ENCODE assay signal across 13 cellular contexts in genomic region chr2:131153529-131153928, GRCh38. TPM values are rescaled to one million over a fixed set of nuclear protein-coding genes. Genes with fewer than 3 reads are reported as not detected.
DNase-seq lines count a peak whose midpoint lies in the region; ATAC-seq and TF ChIP-seq lines count a peak whose summit lies in the region.
"Had no signal": no experiment of that assay in that cellular context is flagged by ENCODE, and none has a peak within 500 bp of the region (broad histone marks: within the 10 kb centered on the region; RNA-seq: fewer than 3 reads in every experiment).

No MANE protein-coding gene starts in this region.

- no TSS peak for BruUV-seq in IMR-90 (replicated peaks; lab: Mats Ljungman, UMichigan)

- H2BK20ac ChIP-seq in IMR-90 (ENCODE audit: low read depth, low read length): no peak overlapping the region

- no peak overlapping the region for H2BK120ac ChIP-seq in IMR-90 (ENCODE audit: low read depth, low read length)

- H3K27ac Mint-ChIP-seq in effector memory CD8-positive, alpha-beta T cell: peak overlapping the region; percentile 57 to 88

- no peaks in the 10 kb centered on the region for H3K9me3 ChIP-seq in GM23248 (ENCODE audit: low read depth)
- H3K9me3 ChIP-seq in IMR-90 (ENCODE audit: control insufficient read depth, insufficient read depth, low read length): no peaks in the 10 kb centered on the region
- H3K9me3 ChIP-seq: gastrocnemius medialis, upper lobe of left lung had no signal

- no peak overlapping the region for H4K5ac ChIP-seq in IMR-90 (ENCODE audit: low read depth, low read length)

- dilution Hi-C loops in IMR-90 (cut with HindIII; ENCODE audit: low sequenced_read_pairs, unreplicated experiment): no loop called here

- H3K36me3 Mint-ChIP-seq in effector memory CD8-positive, alpha-beta T cell (ENCODE audit: insufficient read depth): peaks cover 30% of the 10 kb centered on the region

- H3K4me1 ChIP-seq in GM23248 (ENCODE audit: insufficient read depth) (no peaks in the 10 kb centered on the region), IMR-90 (ENCODE audit: control insufficient read depth, insufficient read depth, low read length) (no peaks in the 10 kb centered on the region)
- H3K4me1 ChIP-seq: gastrocnemius medialis had no signal

- no peak for TF ChIP-seq CTCF in IMR-90 (conservative IDR thresholded peaks at IDR 0.05; ENCODE audit: low read depth, low read length)

- H3K27me3 ChIP-seq in GM23248 (replicated peaks; ENCODE audit: insufficient read depth): no peaks in the 10 kb centered on the region
- no peaks in the 10 kb centered on the region; the same call in 1 of the 2 replicates for H3K27me3 ChIP-seq in IMR-90 (ENCODE audit: control insufficient read depth, insufficient read depth, low read length)
- H3K27me3 ChIP-seq: gastrocnemius medialis, upper lobe of left lung had no signal

- H3F3A ChIP-seq in GM23248 (ENCODE audit: insufficient read depth): peaks cover 4% of the 10 kb centered on the region; the same call in 1 of the 2 replicates

- no peaks in the 10 kb centered on the region for H3K9me1 ChIP-seq in IMR-90 (ENCODE audit: insufficient read depth, low read length)

- POLR2A ChIA-PET in IMR-90 (lab: Charles Lee; ENCODE audit: unreplicated experiment): no interaction called here

- in situ Hi-C loops in GM23248 (cut with MboI): no loop called here
- in situ Hi-C loops in IMR-90 (cut with MboI; ENCODE audit: low sequenced_read_pairs): loop anchor here (25.0 kb wide), 1 partner anchor 184 kb away; no protein-coding TSS in a partner anchor

- intact Hi-C loops in IMR-90 (cut with micrococcal nuclease): loop anchor here (5.0 kb wide), 1 partner anchor 649 kb away; no protein-coding TSS in a partner anchor

- H3K79me1 ChIP-seq in IMR-90 (ENCODE audit: low read depth in 1 of 2, low read length in 2 of 2): no peaks in the 10 kb centered on the region; a peak in 1 of 4 replicates

- CTCF ChIA-PET in IMR-90 (lab: Yijun Ruan, JAX): no interaction called here

- 0 out of 2 replicates have a peak overlapping the region, but pooled peaks have one; percentile 25 for H2AFZ ChIP-seq in GM23248
- H2AFZ ChIP-seq in IMR-90 (replicated peaks; ENCODE audit: low read length, poor library complexity): no peak overlapping the region

- H2BK15ac ChIP-seq in IMR-90 (ENCODE audit: low read depth, low read length): no peak overlapping the region

- H3K18ac ChIP-seq in IMR-90 (ENCODE audit: low read depth, low read length): no peak overlapping the region

- H3K4me3 ChIP-seq in GM23248: no peak overlapping the region
- H3K4me3 ChIP-seq in IMR-90 (ENCODE audit: insufficient read depth, low read depth, low read length): no peak overlapping the region
- H3K4me3 ChIP-seq: gastrocnemius medialis, smooth muscle cell, upper lobe of left lung had no signal

- no peaks in the 10 kb centered on the region for H3K9me3 Mint-ChIP-seq in effector memory CD8-positive, alpha-beta T cell
- H3K9me3 Mint-ChIP-seq: activated CD4-positive, alpha-beta T cell treated with anti-CD3 and anti-CD28 coated beads, Interleukin-2, amount 10 ng/mL, durations not matched to agents 7 days and 5 days had no signal

- no peaks in the 10 kb centered on the region for H3K27me3 Mint-ChIP-seq in effector memory CD8-positive, alpha-beta T cell
- H3K27me3 Mint-ChIP-seq: activated CD4-positive, alpha-beta T cell treated with anti-CD3 and anti-CD28 coated beads, Interleukin-2, amount 10 ng/mL, durations not matched to agents 7 days and 5 days had no signal

- peaks cover 8 to 22% of the 10 kb centered on the region in 2 donors for H3K4me1 Mint-ChIP-seq in effector memory CD8-positive, alpha-beta T cell (ENCODE audit: low read depth in 2 of 2)

- H4K8ac ChIP-seq in IMR-90 (ENCODE audit: low read depth in 2 of 2, low read length in 2 of 2): no peak overlapping the region

- H4K20me1 ChIP-seq in GM23248 (ENCODE audit: insufficient read depth) (no peaks in the 10 kb centered on the region), IMR-90 (ENCODE audit: insufficient read depth, low read length) (no peaks in the 10 kb centered on the region)

- DNase-seq in AG08395 (ENCODE audit: low spot score) (peak; percentile 14), GM23248 (no peak), IMR-90 (no peak), RPMI8226 (no peak)
- no peak for DNase-seq in effector memory CD8-positive, alpha-beta T cell
- DNase-seq in stimulated activated CD4-positive, alpha-beta T cell treated with anti-CD3 and anti-CD28 coated beads, Interleukin-4, amount 100 ng/mL, for 24 hours: no peak
- DNase-seq: gastrocnemius medialis had no signal

- no peak for TF ChIP-seq RAD21 in IMR-90 (IDR thresholded peaks at IDR 0.05; ENCODE audit: low read length)

- no peak overlapping the region for H3K14ac ChIP-seq in IMR-90 (replicated peaks; ENCODE audit: low read depth, low read length)

- no peak overlapping the region for H3K4me3 Mint-ChIP-seq in effector memory CD8-positive, alpha-beta T cell
- H3K4me3 Mint-ChIP-seq: activated CD4-positive, alpha-beta T cell treated with anti-CD3 and anti-CD28 coated beads, Interleukin-2, amount 10 ng/mL, durations not matched to agents 7 days and 5 days had no signal

- H2BK5ac ChIP-seq in IMR-90 (ENCODE audit: low read depth, low read length, poor library complexity, severe bottlenecking): no peak overlapping the region

- H3K9me2 ChIP-seq in GM23248 (ENCODE audit: insufficient read depth): no peaks in the 10 kb centered on the region

- 20 to 23% methylated on average over 4 of the region's 4 CpGs for WGBS in GM23248 (ENCODE audit: low coverage in 1 of 2, low lambda C conversion rate in 2 of 2, missing lambda C conversion rate in 2 of 2), 2 experiments
- WGBS in IMR-90 (ENCODE audit: extremely low coverage in 2 of 2, insufficient read length in 1 of 2), 2 experiments: 60% methylated on average over 1 of the region's 4 CpGs; no CpG with 5 or more reads in 1 of the 2 experiments

- H2AK5ac ChIP-seq in IMR-90 (ENCODE audit: low read depth, low read length): no peak overlapping the region

- H3K9ac ChIP-seq in GM23248 (no peak overlapping the region), IMR-90 (ENCODE audit: low read depth, low read length) (no peak overlapping the region)

- no peak overlapping the region for H4K91ac ChIP-seq in IMR-90 (ENCODE audit: insufficient read depth, low read depth, low read length)

- H3K79me2 ChIP-seq in GM23248 (ENCODE audit: insufficient read depth): no peaks in the 10 kb centered on the region

- H3K27ac ChIP-seq in GM23248: no peak overlapping the region
- H3K27ac ChIP-seq in IMR-90 (ENCODE audit: insufficient read depth, low read length): no peak overlapping the region
- H3K27ac ChIP-seq: gastrocnemius medialis, upper lobe of left lung had no signal

- peaks cover 8% of the 10 kb centered on the region; the same call in 1 of the 2 replicates for H3K36me3 ChIP-seq in GM23248 (ENCODE audit: low read depth)
- H3K36me3 ChIP-seq in IMR-90 (ENCODE audit: control insufficient read depth, insufficient read depth, low read length): peaks cover 5% of the 10 kb centered on the region

- no peak overlapping the region for H3K56ac ChIP-seq in IMR-90 (ENCODE audit: extremely low read depth, insufficient read depth, low read length)

- H2AK9ac ChIP-seq in IMR-90 (replicated peaks; ENCODE audit: low read depth, low read length, poor library complexity): no peak overlapping the region

- H3K4me2 ChIP-seq in GM23248 (ENCODE audit: unreplicated experiment): no peak overlapping the region
- H3K4me2 ChIP-seq in IMR-90 (ENCODE audit: low read depth, low read length): no peak overlapping the region
- H3K4me2 ChIP-seq: smooth muscle cell had no signal

- TF ChIP-seq POLR2A in IMR-90 (IDR thresholded peaks at IDR 0.05; ENCODE audit: low read depth, low read length): no peak

- ATAC-seq in IMR-90 (ENCODE audit: low read depth) (peak; percentile 11), HG03432 (IDR thresholded peaks at IDR 0.05; ENCODE audit: unreplicated experiment) (no peak), HG03108 (IDR thresholded peaks at IDR 0.05; ENCODE audit: unreplicated experiment) (no peak)
- no peak for ATAC-seq in effector memory CD8-positive, alpha-beta T cell (replicated peaks)

- no peak overlapping the region for H3K4ac ChIP-seq in IMR-90 (ENCODE audit: low read depth, low read length)

- H3K23ac ChIP-seq in IMR-90 (ENCODE audit: low read depth, low read length): no peak overlapping the region

TF ChIP-seq in IMR-90, 13 proteins besides CTCF, POLR2A, EP300 and RAD21 (continues in another document):
- TF ChIP-seq CHD1 (IDR thresholded peaks at IDR 0.05; ENCODE audit: low read depth, low read length) (no peak), MXI1 (IDR thresholded peaks at IDR 0.05; ENCODE audit: borderline replicate concordance, low read depth, low read length) (no peak), BHLHE40 (IDR thresholded peaks at IDR 0.05; ENCODE audit: low read depth, low read length) (no peak), MAFK (IDR thresholded peaks at IDR 0.05; ENCODE audit: low read depth, low read length) (no peak), NFE2L2 (IDR thresholded peaks at IDR 0.05; ENCODE audit: low read depth, low read length) (no peak), RCOR1 (IDR thresholded peaks at IDR 0.05; ENCODE audit: insufficient replicate concordance, low read length) (no peak), RFX5 (IDR thresholded peaks at IDR 0.05; ENCODE audit: low read depth, low read length) (no peak), MAZ (IDR thresholded peaks at IDR 0.05; ENCODE audit: borderline replicate concordance, low read depth, low read length) (no peak), CEBPB (IDR thresholded peaks at IDR 0.05; ENCODE audit: low read depth, low read length) (no peak), SMC3 (IDR thresholded peaks at IDR 0.05; ENCODE audit: low read depth, low read length) (no peak)

RNA-seq across cellular contexts. Expression of gene PLEKHB2, which starts 48.4 kb away (rescaled TPM):
- 75.8 and 94.7 TPM in 2 replicates for total RNA-seq in GM23248 (2014; rRNA removed; shearing (Covaris generic))
- polyA plus RNA-seq in GM23248 (2016; fragmentation: Nextera tagmentation; extraction: Ambion mirVana) (70.7 and 71.7 TPM in 2 replicates), IMR-90 (2012; rRNA removed) (57.6 and 62.9 TPM in 2 replicates)
- 82.1 and 118 TPM in 2 replicates for total RNA-seq in IMR-90 (2012; rRNA removed)
- polyA plus RNA-seq in IMR-90 (2012; cell fraction: cytosol; rRNA removed): 27.2 and 28.3 TPM in 2 replicates
- 12.8 and 29.2 TPM in 2 replicates for polyA plus RNA-seq in IMR-90 (2012; cell fraction: nucleus; rRNA removed; ENCODE audit: low replicate concordance)

RNA-seq across cellular contexts. Expression of gene POTEE, which starts 55.8 kb away (rescaled TPM):
- not detected in 2 replicates for total RNA-seq in GM23248 (2014; rRNA removed; shearing (Covaris generic))
- polyA plus RNA-seq in GM23248 (2016; fragmentation: Nextera tagmentation; extraction: Ambion mirVana) (0.52 and 0.78 TPM in 2 replicates), IMR-90 (2012; rRNA removed) (0.02 TPM in 1 of 2 replicates, not detected in the other)
- not detected in 2 replicates for total RNA-seq in IMR-90 (2012; rRNA removed)
- not detected in 2 replicates for polyA plus RNA-seq in IMR-90 (2012; cell fraction: cytosol; rRNA removed)
- not detected in 2 replicates for polyA plus RNA-seq in IMR-90 (2012; cell fraction: nucleus; rRNA removed; ENCODE audit: low replicate concordance)
- total RNA-seq: gastrocnemius medialis, liver had no signal
